In the genomic region with DNA sequence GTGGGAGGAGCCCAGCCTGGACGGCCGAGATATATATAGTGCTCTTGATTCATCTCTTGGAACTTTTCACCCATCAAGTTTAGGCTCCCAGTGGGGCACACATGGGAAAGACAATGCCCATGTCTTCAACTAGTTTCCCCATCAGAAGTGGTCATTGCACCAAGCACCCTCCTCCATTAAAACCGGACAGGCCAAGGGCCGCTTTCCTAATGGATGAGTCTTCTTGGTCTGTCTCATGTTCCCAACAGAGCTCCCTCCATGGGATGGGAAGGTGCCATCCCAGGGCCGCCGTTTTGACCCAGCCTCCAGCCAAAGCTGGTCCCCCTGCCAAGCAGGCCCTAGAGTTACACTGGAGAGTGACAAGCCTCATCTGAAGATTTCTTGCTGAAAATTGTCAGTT, we compare ENCODE assay signal across 9 cellular contexts.
"Had no signal": no experiment of that assay in that cellular context is flagged by ENCODE, and none has a peak within 500 bp of the region (broad histone marks: within the 10 kb centered on the region; RNA-seq: fewer than 3 reads in every experiment).

No MANE protein-coding gene starts in this region.

- DNase-seq: GM23248, GOT3, H7, H9, HCEC 1CT, HFFc6 had no signal

- H3K9ac ChIP-seq: GM23248 had no signal

- H3K4me3 ChIP-seq: GM23248, GM23338, HAP-1 had no signal

- H3K4me2 ChIP-seq: GM23338 had no signal

- H2AFZ ChIP-seq: GM23248, GM23338 had no signal

- ATAC-seq: GM23338, HCT116 had no signal

- H3K27ac ChIP-seq: GM23248 had no signal

- H3K9me3 ChIP-seq: HAP-1 had no signal

- H3K36me3 ChIP-seq: HAP-1 had no signal
